13 cellular contexts compared by ENCODE assay signal in the genomic region with DNA sequence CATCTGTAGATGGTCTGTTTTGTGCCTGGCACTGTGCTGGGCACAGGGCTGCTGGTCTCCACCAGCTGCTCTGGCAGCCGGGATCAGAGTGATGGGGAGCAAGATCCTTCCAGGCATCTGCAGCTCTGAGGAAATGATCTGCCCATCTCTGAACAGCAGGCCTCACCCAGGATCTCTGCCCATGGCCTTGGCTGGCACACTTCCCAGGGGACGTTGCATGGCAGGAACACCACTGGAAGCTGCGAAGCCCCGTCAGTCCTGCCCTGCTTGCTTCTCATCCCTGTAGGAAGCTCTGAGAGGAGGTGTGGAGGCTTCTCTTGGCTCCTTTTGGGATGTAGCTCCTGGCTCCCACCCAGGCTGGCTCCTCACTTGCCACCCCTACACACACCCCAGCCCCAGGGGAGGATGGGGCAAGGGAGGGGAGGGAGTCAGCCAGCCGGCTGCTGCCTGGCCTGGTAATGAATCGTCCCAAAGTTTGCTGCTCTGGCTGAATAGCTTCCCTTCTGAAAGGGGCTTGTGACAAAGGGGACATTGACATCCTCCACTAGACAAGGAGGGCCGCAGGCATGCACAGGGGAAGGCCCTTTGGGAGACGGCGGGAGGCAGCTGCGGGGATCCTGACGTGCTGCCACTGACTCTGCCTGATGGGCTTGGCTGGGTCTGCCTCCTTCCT.
DNase-seq lines count a peak whose midpoint lies in the region; ATAC-seq and TF ChIP-seq lines count a peak whose summit lies in the region.
"Had no signal": no experiment of that assay in that cellular context is flagged by ENCODE, and none has a peak within 500 bp of the region (broad histone marks: within the 10 kb centered on the region; RNA-seq: fewer than 3 reads in every experiment).

No MANE protein-coding gene starts in this region.

- in situ Hi-C loops in transverse colon (cut with MboI; ENCODE audit: low pct_ligation_motif_present in 1 of 4, low pct_unique_long_range_greater_than_20kb in 1 of 4, low sequenced_read_pairs in 3 of 4) (no loop called here), GM13976 (cut with MboI; ENCODE audit: low sequenced_read_pairs, unreplicated experiment) (no loop called here)

- H3K9me3 ChIP-seq in right atrium auricular region (no peaks in the 10 kb centered on the region), body of pancreas (no peaks in the 10 kb centered on the region), transverse colon (no peaks in the 10 kb centered on the region)

- no peak for TF ChIP-seq CTCF in right atrium auricular region (IDR thresholded peaks at IDR 0.05)
- no peak for TF ChIP-seq CTCF in body of pancreas (IDR thresholded peaks at IDR 0.05)
- TF ChIP-seq CTCF in transverse colon (IDR thresholded peaks at IDR 0.05), result no peak
- no peak for TF ChIP-seq CTCF in chondrocyte (IDR thresholded peaks at IDR 0.05)
- TF ChIP-seq CTCF in GM13976 (IDR thresholded peaks at IDR 0.05; ENCODE audit: borderline replicate concordance, control extremely low read depth, extremely low read depth, insufficient read depth, missing control alignments), result no peak

- no peak overlapping the region for H3K4me3 ChIP-seq in right atrium auricular region
- no peak overlapping the region for H3K4me3 ChIP-seq in body of pancreas
- H3K4me3 ChIP-seq in transverse colon, result no peak overlapping the region

- H3K36me3 Mint-ChIP-seq in chondrocyte (ENCODE audit: low read depth), result no peaks in the 10 kb centered on the region

- 83% methylated on average over 10 of the region's 11 CpGs for WGBS in body of pancreas, 2 donors
- 72% methylated on average over 11 of the region's 11 CpGs; no CpG with 5 or more reads in 1 of the 2 donors for WGBS in transverse colon (ENCODE audit: low coverage in 1 of 2), 2 donors

- intact Hi-C loops in Right ventricle myocardium superior (cut with DNase I) (no loop called here), body of pancreas (cut with DNase I) (no loop called here), transverse colon (cut with DNase I; ENCODE audit: low total_unique reads) (no loop called here)

- no peak overlapping the region for H3K27ac Mint-ChIP-seq in chondrocyte (ENCODE audit: unreplicated experiment)
- H3K27ac Mint-ChIP-seq: activated B cell treated with CpG ODN at 0.5 μM for 24 hours had no signal

- H3K9me3 Mint-ChIP-seq in chondrocyte (ENCODE audit: low read depth), result no peaks in the 10 kb centered on the region
- H3K9me3 Mint-ChIP-seq: activated B cell treated with CpG ODN at 0.5 μM for 24 hours had no signal

- ATAC-seq in Right ventricle myocardium superior (ENCODE audit: poor library complexity) (peak; percentile 61), body of pancreas (no peak), left lobe of liver (peak; percentile 61)

- TF ChIP-seq EP300 in transverse colon (IDR thresholded peaks at IDR 0.05; ENCODE audit: low read depth), result no peak

- TF ChIP-seq POLR2A in body of pancreas (IDR thresholded peaks at IDR 0.05), result no peak
- TF ChIP-seq POLR2A in transverse colon (IDR thresholded peaks at IDR 0.05), result no peak

- DNase-seq in Right ventricle myocardium superior (peak; percentile 71), right atrium auricular region (ENCODE audit: low spot score) (no peak), body of pancreas (peak in 3 of 4 donors; percentile 30 to 60 (median 50)), left lobe of liver (ENCODE audit: low spot score) (peak; percentile 63), transverse colon (peak; percentile 19), T-helper 1 cell (no peak), chondrocyte (ENCODE audit: low spot score) (no peak), GM13976 (ENCODE audit: low spot score) (no peak)
- DNase-seq: activated B cell treated with CpG ODN at 0.5 μM for 24 hours, brain microvascular endothelial cell, GDM1, RPMI8226 had no signal

- peaks cover 12% of the 10 kb centered on the region for H3K4me1 Mint-ChIP-seq in chondrocyte (ENCODE audit: low read depth)
- H3K4me1 Mint-ChIP-seq: activated B cell treated with CpG ODN at 0.5 μM for 24 hours had no signal

- no peaks in the 10 kb centered on the region for H3K36me3 ChIP-seq in right atrium auricular region
- no peaks in the 10 kb centered on the region for H3K36me3 ChIP-seq in body of pancreas (replicated peaks in 1 of 2; ENCODE audit: insufficient read depth in 1 of 2, low read depth in 2 of 2)
- H3K36me3 ChIP-seq in transverse colon, result no peaks in the 10 kb centered on the region
- H3K36me3 ChIP-seq: brain microvascular endothelial cell had no signal

- H3K4me3 Mint-ChIP-seq in chondrocyte (ENCODE audit: unreplicated experiment), result no peak overlapping the region
- H3K4me3 Mint-ChIP-seq: activated B cell treated with CpG ODN at 0.5 μM for 24 hours had no signal

- no peaks in the 10 kb centered on the region for H3K27me3 Mint-ChIP-seq in chondrocyte (ENCODE audit: low read depth)
- H3K27me3 Mint-ChIP-seq: activated B cell treated with CpG ODN at 0.5 μM for 24 hours had no signal

- peaks cover 0 to 3% of the 10 kb centered on the region in 2 donors for H3K4me1 ChIP-seq in right atrium auricular region
- peaks cover 21% of the 10 kb centered on the region for H3K4me1 ChIP-seq in body of pancreas
- H3K4me1 ChIP-seq in transverse colon, result peaks cover 0 to 9% (median 3%) of the 10 kb centered on the region in 4 donors
- H3K4me1 ChIP-seq: parathyroid adenoma had no signal

- H3K27me3 ChIP-seq in right atrium auricular region (no peaks in the 10 kb centered on the region), body of pancreas (no peaks in the 10 kb centered on the region), transverse colon (no peaks in the 10 kb centered on the region)
- H3K27me3 ChIP-seq: brain microvascular endothelial cell had no signal

- no peak overlapping the region for H3K27ac ChIP-seq in right atrium auricular region
- no peak overlapping the region for H3K27ac ChIP-seq in body of pancreas
- no peak overlapping the region for H3K27ac ChIP-seq in transverse colon
- H3K27ac ChIP-seq: brain microvascular endothelial cell, parathyroid adenoma had no signal

Comparison
In these comparisons a context has a peak if more than half of its experiments do, and no peak if none do; other contexts are left out.
1. DNase-seq: peak in Right ventricle myocardium superior (single experiment), body of pancreas (3 of 4), left lobe of liver (single experiment) and transverse colon (single experiment); none in right atrium auricular region (single experiment), T-helper 1 cell (0 of 5), chondrocyte (single experiment) and GM13976 (single experiment).